16 cellular contexts compared by ENCODE assay signal in genomic region chr1:187054862-187055757, GRCh38.
A peak's percentile ranks its signal among the peaks of the same experiment; 100 is the strongest.
DNase-seq lines count a peak whose midpoint lies in the region; ATAC-seq and TF ChIP-seq lines count a peak whose summit lies in the region.
"Had no signal": no experiment of that assay in that cellular context is flagged by ENCODE, and none has a peak within 500 bp of the region (broad histone marks: within the 10 kb centered on the region; RNA-seq: fewer than 3 reads in every experiment).

No MANE protein-coding gene starts in this region.

- no peaks in the 10 kb centered on the region for H3K27me3 ChIP-seq in SU-DHL-6 (ENCODE audit: low read length)
- no peaks in the 10 kb centered on the region for H3K27me3 ChIP-seq in lower lobe of right lung (ENCODE audit: low read depth)
- H3K27me3 ChIP-seq: BE2C, SJCRH30 had no signal

- peak; percentile 69 for DNase-seq in DMS53 (lab: John Stamatoyannopoulos, UW)
- DNase-seq in omental fat pad (ENCODE audit: low spot score), result no peak
- no peak for DNase-seq in SK-N-DZ (ENCODE audit: low spot score)
- DNase-seq in lower lobe of right lung, result no peak
- no peak for DNase-seq in activated CD8-positive, alpha-beta T cell treated with anti-CD3 and anti-CD28 coated beads, Interleukin-2, amount 10 ng/mL, durations not matched to agents 7 days and 5 days
- DNase-seq: BE2C; CD8-positive, alpha-beta T cell; GF-D8; NCI-H1417 treated with DMSO at 0.1 percent for 48 hours; NCI-H2029 treated with DMSO at 0.1 percent for 48 hours; NCI-H524 treated with DMSO at 0.1 percent for 48 hours; RPMI8226; SJCRH30; SW 1271 had no signal

- no peak overlapping the region for H3K4me2 ChIP-seq in SU-DHL-6 (ENCODE audit: low read depth, low read length, poor library complexity, severe bottlenecking)

- no peaks in the 10 kb centered on the region for H3K4me1 ChIP-seq in lower lobe of right lung
- H3K4me1 ChIP-seq: SJCRH30 had no signal

- H3K4me3 ChIP-seq in SU-DHL-6 (ENCODE audit: insufficient read depth, low read length, poor library complexity, severe bottlenecking), result no peak overlapping the region
- H3K4me3 ChIP-seq in lower lobe of right lung, result no peak overlapping the region
- H3K4me3 ChIP-seq: SJCRH30 had no signal

- intact Hi-C loops in lower lobe of right lung (cut with DNase I), result no loop called here

- no peaks in the 10 kb centered on the region for H3K27me3 Mint-ChIP-seq in activated CD8-positive, alpha-beta T cell treated with anti-CD3 and anti-CD28 coated beads, Interleukin-2, amount 10 ng/mL, durations not matched to agents 7 days and 5 days (ENCODE audit: low read depth)

- no peak overlapping the region for H3K27ac Mint-ChIP-seq in activated CD8-positive, alpha-beta T cell treated with anti-CD3 and anti-CD28 coated beads, Interleukin-2, amount 10 ng/mL, durations not matched to agents 7 days and 5 days
- H3K27ac Mint-ChIP-seq: CD8-positive, alpha-beta T cell had no signal

- H3K27ac ChIP-seq in SU-DHL-6 (ENCODE audit: low read depth, low read length) (no peak overlapping the region), lower lobe of right lung (no peak overlapping the region)
- H3K27ac ChIP-seq: SJCRH30 had no signal

- TF ChIP-seq EP300 in Ishikawa (IDR thresholded peaks at IDR 0.05; ENCODE audit: borderline replicate concordance), result no peak

- no peak overlapping the region for H3K4me3 Mint-ChIP-seq in activated CD8-positive, alpha-beta T cell treated with anti-CD3 and anti-CD28 coated beads, Interleukin-2, amount 10 ng/mL, durations not matched to agents 7 days and 5 days
- H3K4me3 Mint-ChIP-seq: CD8-positive, alpha-beta T cell had no signal

- no peaks in the 10 kb centered on the region for H3K9me3 ChIP-seq in SU-DHL-6 (ENCODE audit: insufficient read depth, low read length)
- no peaks in the 10 kb centered on the region for H3K9me3 ChIP-seq in lower lobe of right lung
- H3K9me3 ChIP-seq: BE2C, SJCRH30 had no signal

- ATAC-seq in omental fat pad (ENCODE audit: low FRiP score) (peak; percentile 69), lower lobe of right lung (no peak)
- ATAC-seq in activated CD8-positive, alpha-beta T cell treated with anti-CD3 and anti-CD28 coated beads, Interleukin-2, amount 10 ng/mL, durations not matched to agents 7 days and 5 days, result no peak
- ATAC-seq: CD8-positive, alpha-beta T cell had no signal

- CTCF ChIA-PET in activated CD8-positive, alpha-beta T cell treated with anti-CD3 and anti-CD28 coated beads, Interleukin-2, amount 10 ng/mL, durations not matched to agents 7 days and 5 days (lab: Charles Lee), result no interaction called here

- no peak for TF ChIP-seq RAD21 in Ishikawa (IDR thresholded peaks at IDR 0.05; ENCODE audit: low read depth)

- H3K4me1 Mint-ChIP-seq in activated CD8-positive, alpha-beta T cell treated with anti-CD3 and anti-CD28 coated beads, Interleukin-2, amount 10 ng/mL, durations not matched to agents 7 days and 5 days (ENCODE audit: low read depth), result no peaks in the 10 kb centered on the region

- H3K36me3 ChIP-seq in SU-DHL-6 (ENCODE audit: low read length), result no peaks in the 10 kb centered on the region
- H3K36me3 ChIP-seq in lower lobe of right lung, result no peaks in the 10 kb centered on the region
- H3K36me3 ChIP-seq: BE2C, SJCRH30 had no signal

- 0 out of 2 replicates have a peak, but pooled peaks cover 3% of the 10 kb centered on the region for H3K9me2 ChIP-seq in SU-DHL-6 (replicated peaks; ENCODE audit: insufficient read depth, low read length)

- POLR2A ChIA-PET in activated CD8-positive, alpha-beta T cell treated with anti-CD3 and anti-CD28 coated beads, Interleukin-2, amount 10 ng/mL, durations not matched to agents 7 days and 5 days (lab: Charles Lee), result no interaction called here

- no peaks in the 10 kb centered on the region for H3F3A ChIP-seq in SU-DHL-6 (ENCODE audit: insufficient read depth)

- H3K36me3 Mint-ChIP-seq in activated CD8-positive, alpha-beta T cell treated with anti-CD3 and anti-CD28 coated beads, Interleukin-2, amount 10 ng/mL, durations not matched to agents 7 days and 5 days (ENCODE audit: low read depth), result no peaks in the 10 kb centered on the region
- H3K36me3 Mint-ChIP-seq: CD8-positive, alpha-beta T cell had no signal

- H3K9ac ChIP-seq in SU-DHL-6 (ENCODE audit: low read length), result no peak overlapping the region

- H3K79me2 ChIP-seq in SU-DHL-6 (ENCODE audit: insufficient read depth, low read length), result no peaks in the 10 kb centered on the region

- TF ChIP-seq CTCF in SU-DHL-6 (IDR thresholded peaks at IDR 0.05; ENCODE audit: insufficient read depth, low read length, poor library complexity, severe bottlenecking) (no peak), omental fat pad (IDR thresholded peaks at IDR 0.05) (no peak), lower lobe of right lung (IDR thresholded peaks at IDR 0.05) (no peak)

- H4K20me1 ChIP-seq in SU-DHL-6 (ENCODE audit: low read depth, low read length), result no peaks in the 10 kb centered on the region

- H2AFZ ChIP-seq in SU-DHL-6 (ENCODE audit: low read depth, low read length, severe bottlenecking), result peak overlapping the region; percentile 24

- no peaks in the 10 kb centered on the region for H3K9me3 Mint-ChIP-seq in activated CD8-positive, alpha-beta T cell treated with anti-CD3 and anti-CD28 coated beads, Interleukin-2, amount 10 ng/mL, durations not matched to agents 7 days and 5 days (ENCODE audit: insufficient read depth)
- H3K9me3 Mint-ChIP-seq: CD8-positive, alpha-beta T cell had no signal

TF ChIP-seq in Ishikawa, 13 proteins besides CTCF, POLR2A, EP300 and RAD21:
- TF ChIP-seq NFIC (IDR thresholded peaks at IDR 0.05) (0 out of 2 replicates have a peak, but pooled peaks have one; percentile 11), TCF12 (IDR thresholded peaks at IDR 0.05; ENCODE audit: low read depth) (no peak)
